1 cellular context compared by ENCODE assay signal in the genomic region with DNA sequence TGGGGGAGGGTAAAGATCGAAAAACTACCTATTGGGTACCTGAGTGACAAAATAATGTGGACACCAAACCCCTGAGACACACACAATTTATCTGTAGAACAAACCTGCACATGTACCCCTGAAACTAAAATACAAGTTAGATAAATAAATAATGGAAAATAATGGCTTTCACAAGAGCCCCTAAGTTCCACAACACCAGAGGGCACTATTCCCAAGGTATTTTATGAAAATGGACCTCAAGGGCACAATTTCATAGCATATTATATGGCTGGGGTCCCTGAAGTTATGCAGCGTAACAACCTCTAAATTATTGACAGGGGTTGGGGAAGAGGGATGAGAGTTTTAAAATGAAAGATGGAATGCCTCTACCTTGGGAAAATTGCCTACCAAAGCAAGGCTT.
TF ChIP-seq lines count a peak whose summit lies in the region.

No MANE protein-coding gene starts in this region.

TF ChIP-seq in liver, 16 proteins besides CTCF, POLR2A, EP300 and RAD21 (continued from another document):
- TF ChIP-seq, protein P1, sequence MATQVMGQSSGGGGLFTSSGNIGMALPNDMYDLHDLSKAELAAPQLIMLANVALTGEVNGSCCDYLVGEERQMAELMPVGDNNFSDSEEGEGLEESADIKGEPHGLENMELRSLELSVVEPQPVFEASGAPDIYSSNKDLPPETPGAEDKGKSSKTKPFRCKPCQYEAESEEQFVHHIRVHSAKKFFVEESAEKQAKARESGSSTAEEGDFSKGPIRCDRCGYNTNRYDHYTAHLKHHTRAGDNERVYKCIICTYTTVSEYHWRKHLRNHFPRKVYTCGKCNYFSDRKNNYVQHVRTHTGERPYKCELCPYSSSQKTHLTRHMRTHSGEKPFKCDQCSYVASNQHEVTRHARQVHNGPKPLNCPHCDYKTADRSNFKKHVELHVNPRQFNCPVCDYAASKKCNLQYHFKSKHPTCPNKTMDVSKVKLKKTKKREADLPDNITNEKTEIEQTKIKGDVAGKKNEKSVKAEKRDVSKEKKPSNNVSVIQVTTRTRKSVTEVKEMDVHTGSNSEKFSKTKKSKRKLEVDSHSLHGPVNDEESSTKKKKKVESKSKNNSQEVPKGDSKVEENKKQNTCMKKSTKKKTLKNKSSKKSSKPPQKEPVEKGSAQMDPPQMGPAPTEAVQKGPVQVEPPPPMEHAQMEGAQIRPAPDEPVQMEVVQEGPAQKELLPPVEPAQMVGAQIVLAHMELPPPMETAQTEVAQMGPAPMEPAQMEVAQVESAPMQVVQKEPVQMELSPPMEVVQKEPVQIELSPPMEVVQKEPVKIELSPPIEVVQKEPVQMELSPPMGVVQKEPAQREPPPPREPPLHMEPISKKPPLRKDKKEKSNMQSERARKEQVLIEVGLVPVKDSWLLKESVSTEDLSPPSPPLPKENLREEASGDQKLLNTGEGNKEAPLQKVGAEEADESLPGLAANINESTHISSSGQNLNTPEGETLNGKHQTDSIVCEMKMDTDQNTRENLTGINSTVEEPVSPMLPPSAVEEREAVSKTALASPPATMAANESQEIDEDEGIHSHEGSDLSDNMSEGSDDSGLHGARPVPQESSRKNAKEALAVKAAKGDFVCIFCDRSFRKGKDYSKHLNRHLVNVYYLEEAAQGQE (IDR thresholded peaks at IDR 0.05) = no peak
- no peak for TF ChIP-seq FOXA1 (IDR thresholded peaks at IDR 0.05)
- TF ChIP-seq FOXA2 (IDR thresholded peaks at IDR 0.05) = no peak
- TF ChIP-seq SP1 (IDR thresholded peaks at IDR 0.05) = no peak
- TF ChIP-seq EGR1 (IDR thresholded peaks at IDR 0.05; ENCODE audit: low read depth in 2 of 2) = no peak
- TF ChIP-seq HNF4A (conservative IDR thresholded peaks at IDR 0.05) = no peak
- no peak for TF ChIP-seq JUND (IDR thresholded peaks at IDR 0.05)
TF ChIP-seq in liver: peak in this region for 0.
